Comparison of ENCODE assay signal across 35 cellular contexts in genomic region chr16:59404509-59404908, GRCh38.
"Had no signal": no experiment of that assay in that cellular context is flagged by ENCODE, and none has a peak within 500 bp of the region (broad histone marks: within the 10 kb centered on the region; RNA-seq: fewer than 3 reads in every experiment).

No MANE protein-coding gene starts in this region.

- H3K27ac ChIP-seq: KMS-11 had no signal

- H3K9me3 ChIP-seq: MG63 had no signal

- H3K4me2 ChIP-seq: KMS-11 had no signal

- H3K9ac ChIP-seq: KMS-11 had no signal

- H3K36me3 ChIP-seq: MG63 had no signal

- H3K4me3 ChIP-seq: MG63 had no signal

- H3K27me3 ChIP-seq: MG63 had no signal

- DNase-seq: Karpas-422, Kasumi-1, MG63, MM.1S, MV-4-11, NCI-H1048, NCI-H1092, NCI-H1092 treated with DMSO at 0.1 percent for 48 hours, NCI-H1105, NCI-H1105 treated with DMSO at 0.1 percent for 48 hours, NCI-H1417, NCI-H1417 treated with DMSO at 0.1 percent for 48 hours, NCI-H1436, NCI-H1436 treated with DMSO at 0.1 percent for 48 hours, NCI-H146, NCI-H1694, NCI-H1694 treated with DMSO at 0.1 percent for 48 hours, NCI-H187, NCI-H187 treated with DMSO at 0.1 percent for 48 hours, NCI-H1930, NCI-H2029, NCI-H2029 treated with DMSO at 0.1 percent for 48 hours, NCI-H2081, NCI-H2081 treated with DMSO at 0.1 percent for 48 hours, NCI-H2107, NCI-H2171, NCI-H2171 treated with DMSO at 0.1 percent for 48 hours, NCI-H2227 treated with DMSO at 0.1 percent for 48 hours, NCI-H226, NCI-H345, NCI-H446, NCI-H446 treated with DMSO at 0.1 percent for 48 hours, NCI-H510A, NCI-H510A treated with DMSO at 0.1 percent for 48 hours had no signal
